Comparison of ENCODE assay signal across 25 cellular contexts in the genomic region with DNA sequence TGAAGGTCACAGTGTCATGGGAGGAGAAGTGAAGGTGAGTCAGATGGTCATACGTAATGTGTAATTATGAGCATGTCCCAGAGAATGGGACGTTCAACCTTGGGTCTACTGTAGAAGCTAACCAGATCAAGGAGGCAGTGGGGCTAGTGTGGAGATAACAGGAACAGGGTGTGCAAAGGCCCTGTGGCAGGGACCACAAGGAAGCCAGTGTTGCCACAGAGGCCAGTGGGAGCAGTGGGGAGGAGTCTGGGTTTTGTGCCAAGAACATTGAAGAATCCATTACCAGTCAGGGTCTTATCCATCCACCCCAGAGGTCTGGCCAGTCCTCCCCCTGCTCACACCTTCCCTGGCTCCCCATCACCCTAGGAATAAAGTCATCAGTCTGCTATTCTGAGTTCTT. TPM values are rescaled to one million over a fixed set of nuclear protein-coding genes. Genes with fewer than 3 reads are reported as not detected.
"Had no signal": no experiment of that assay in that cellular context is flagged by ENCODE, and none has a peak within 500 bp of the region (broad histone marks: within the 10 kb centered on the region; RNA-seq: fewer than 3 reads in every experiment).

No MANE protein-coding gene starts in this region.

- H3K4me2 ChIP-seq: smooth muscle cell had no signal

- H3K27me3 Mint-ChIP-seq: activated B cell treated with CpG ODN at 0.5 μM for 24 hours; effector memory CD8-positive, alpha-beta T cell; naive thymus-derived CD4-positive, alpha-beta T cell; stimulated activated naive B cell treated with anti-CD40 and anti-IgM and Interleukin-4, amounts not matched to agents 10 μg/mL and 1 μg/mL and 100 μg/mL, for 72 hours; T-helper 17 cell had no signal

- H3K27ac ChIP-seq: adrenal gland, ascending aorta, dorsolateral prefrontal cortex, esophagus muscularis mucosa, gastrocnemius medialis, left ventricle myocardium inferior, sigmoid colon, thoracic aorta had no signal

- H3K27ac Mint-ChIP-seq: activated B cell treated with CpG ODN at 0.5 μM for 24 hours; activated naive CD4-positive, alpha-beta T cell treated with anti-CD3 and anti-CD28 coated beads, Interleukin-2, amount 10 ng/mL, durations not matched to agents 7 days and 5 days; stimulated activated naive B cell treated with anti-CD40 and anti-IgM and Interleukin-4, amounts not matched to agents 10 μg/mL and 1 μg/mL and 100 μg/mL, for 72 hours; T-helper 17 cell had no signal

- H3K9me3 Mint-ChIP-seq: activated B cell treated with CpG ODN at 0.5 μM for 24 hours; activated naive CD4-positive, alpha-beta T cell treated with anti-CD3 and anti-CD28 coated beads, Interleukin-2, amount 10 ng/mL, durations not matched to agents 7 days and 5 days; effector memory CD8-positive, alpha-beta T cell; stimulated activated naive B cell treated with anti-CD40 and anti-IgM and Interleukin-4, amounts not matched to agents 10 μg/mL and 1 μg/mL and 100 μg/mL, for 72 hours had no signal

- H3K4me3 ChIP-seq: adrenal gland, ascending aorta, dorsolateral prefrontal cortex, esophagus muscularis mucosa, gastrocnemius medialis, left ventricle myocardium inferior, sigmoid colon, smooth muscle cell, thoracic aorta, upper lobe of right lung had no signal

- H3K27me3 ChIP-seq: adrenal gland, ascending aorta, dorsolateral prefrontal cortex, esophagus muscularis mucosa, gastrocnemius medialis, sigmoid colon, upper lobe of right lung had no signal

- H3K9me3 ChIP-seq: adrenal gland, ascending aorta, esophagus muscularis mucosa, gastrocnemius medialis, left ventricle myocardium inferior, sigmoid colon, thoracic aorta, upper lobe of right lung had no signal

- DNase-seq: activated B cell treated with CpG ODN at 0.5 μM for 24 hours; activated CD4-positive, alpha-beta T cell treated with anti-CD3 and anti-CD28 coated beads for 4 hours; activated effector memory CD4-positive, alpha-beta T cell treated with anti-CD3 and anti-CD28 coated beads, Interleukin-2, amount 50 U/mL, for 16 hours; activated naive CD4-positive, alpha-beta T cell treated with anti-CD3 and anti-CD28 coated beads, Interleukin-2, amount 10 ng/mL, durations not matched to agents 7 days and 5 days; adrenal gland; central memory CD4-positive, alpha-beta T cell; dorsolateral prefrontal cortex; effector memory CD8-positive, alpha-beta T cell; gastrocnemius medialis; hippocampal formation; left ventricle myocardium inferior; naive thymus-derived CD4-positive, alpha-beta T cell; retina; sigmoid colon; stimulated activated CD4-positive, alpha-beta T cell treated with anti-CD3 and anti-CD28 coated beads, Interleukin-15, amount 100 ng/mL, for 24 hours; stimulated activated naive B cell treated with anti-CD40 and anti-IgM and Interleukin-4, amounts not matched to agents 10 μg/mL and 1 μg/mL and 100 μg/mL, for 72 hours; SW 1271; T-helper 17 cell; upper lobe of right lung had no signal

- H3K4me3 Mint-ChIP-seq: activated B cell treated with CpG ODN at 0.5 μM for 24 hours; activated naive CD4-positive, alpha-beta T cell treated with anti-CD3 and anti-CD28 coated beads, Interleukin-2, amount 10 ng/mL, durations not matched to agents 7 days and 5 days; effector memory CD8-positive, alpha-beta T cell; stimulated activated naive B cell treated with anti-CD40 and anti-IgM and Interleukin-4, amounts not matched to agents 10 μg/mL and 1 μg/mL and 100 μg/mL, for 72 hours; T-helper 17 cell had no signal

RNA-seq across cellular contexts. Expression of a gene that starts 31.4 kb away (rescaled TPM):
- total RNA-seq: ascending aorta, gastrocnemius medialis, lung microvascular endothelial cell, sigmoid colon had no signal

RNA-seq across cellular contexts. Expression of a gene that starts 34.4 kb away (rescaled TPM):
- total RNA-seq: gastrocnemius medialis, osteoblast had no signal
